Comparison of ENCODE assay signal across 8 cellular contexts in the genomic region with DNA sequence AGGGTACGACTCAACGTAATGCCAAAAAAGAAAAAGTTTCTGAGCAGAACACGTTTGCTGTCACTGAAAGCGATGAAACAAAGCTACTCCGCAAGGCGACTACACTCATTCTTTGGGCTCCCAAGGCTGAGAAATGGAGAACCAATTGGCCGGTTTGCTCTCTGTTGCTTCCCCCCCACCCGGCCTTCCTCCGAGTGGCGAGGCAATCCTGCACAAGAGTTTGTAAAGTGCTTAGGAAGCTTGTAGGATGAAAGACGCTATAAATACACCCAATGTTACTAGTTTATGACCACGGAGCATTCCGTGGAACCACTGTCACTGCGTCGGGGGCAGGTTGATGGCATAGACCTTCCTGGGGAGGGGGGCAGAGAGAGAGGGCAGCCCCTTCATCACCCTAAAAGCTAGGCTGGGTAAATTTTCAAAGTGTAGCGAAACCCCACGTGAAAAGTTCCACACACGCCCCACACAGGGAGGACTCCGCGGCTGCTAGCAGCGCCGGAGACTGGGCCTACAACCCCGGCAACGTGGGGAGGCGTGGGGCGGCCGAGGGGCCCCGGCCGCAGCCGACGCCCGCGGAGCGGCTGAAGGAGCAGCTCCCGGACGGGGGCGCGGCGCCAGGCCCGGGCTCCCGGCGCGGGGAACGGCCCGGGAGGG. TPM values are rescaled to one million over a fixed set of nuclear protein-coding genes. Genes with fewer than 3 reads are reported as not detected.
DNase-seq lines count a peak whose midpoint lies in the region; ATAC-seq and TF ChIP-seq lines count a peak whose summit lies in the region.

No MANE protein-coding gene starts in this region.

- peak; percentile 2 for ATAC-seq in GM19452 (IDR thresholded peaks at IDR 0.05; ENCODE audit: unreplicated experiment)
- no peak for ATAC-seq in upper lobe of right lung
- no peak for ATAC-seq in HG03469 (IDR thresholded peaks at IDR 0.05; ENCODE audit: unreplicated experiment)

- peaks cover 5% of the 10 kb centered on the region for H3K36me3 ChIP-seq in muscle layer of colon (ENCODE audit: insufficient read depth, low read length)
- no peaks in the 10 kb centered on the region for H3K36me3 ChIP-seq in upper lobe of right lung

- CTCF ChIA-PET in activated CD4-positive, alpha-beta memory T cell treated with anti-CD3 and anti-CD28 coated beads for 36 hours (lab: Charles Lee) = interaction anchor here (1.2 to 1.7 kb wide), 3 partner anchors 10 to 23 kb away, joined by 3 to 5 read pairs (median 4); no protein-coding TSS in a partner anchor

- POLR2A ChIA-PET in activated CD4-positive, alpha-beta memory T cell treated with anti-CD3 and anti-CD28 coated beads for 36 hours (lab: Charles Lee) = interaction anchor here (0.7 to 2.8 kb wide), 4 partner anchors 12 to 23 kb away, joined by 3 to 25 read pairs (median 4); no protein-coding TSS in a partner anchor

- TF ChIP-seq CTCF in C4-2B (conservative IDR thresholded peaks at IDR 0.05) (no peak), upper lobe of right lung (IDR thresholded peaks at IDR 0.05) (no peak)

- in situ Hi-C loops in KBM-7 (cut with MboI; ENCODE audit: low pct_unique_long_range_greater_than_20kb, low sequenced_read_pairs) = no loop called here

- H3K9me3 Mint-ChIP-seq in activated CD4-positive, alpha-beta memory T cell treated with anti-CD3 and anti-CD28 coated beads for 36 hours = no peaks in the 10 kb centered on the region

- H3K36me3 Mint-ChIP-seq in activated CD4-positive, alpha-beta memory T cell treated with anti-CD3 and anti-CD28 coated beads for 36 hours = peaks cover 18% of the 10 kb centered on the region

- no peak for TF ChIP-seq POLR2A in erythroblast (IDR thresholded peaks at IDR 0.05; ENCODE audit: low read length)

- H3K9me3 ChIP-seq in muscle layer of colon (ENCODE audit: low read length) (no peaks in the 10 kb centered on the region), upper lobe of right lung (no peaks in the 10 kb centered on the region)

- peak overlapping the region; percentile 92 for H3K27ac Mint-ChIP-seq in activated CD4-positive, alpha-beta memory T cell treated with anti-CD3 and anti-CD28 coated beads for 36 hours

- H3K4me3 ChIP-seq in muscle layer of colon (ENCODE audit: low read depth in 1 of 2, low read length in 2 of 2) (peak overlapping the region; percentile 80 to 95), upper lobe of right lung (peak overlapping the region; percentile 84)

- H3K4me1 ChIP-seq in muscle layer of colon (ENCODE audit: insufficient read depth, low read length) = peaks cover 22% of the 10 kb centered on the region
- peaks cover 44% of the 10 kb centered on the region for H3K4me1 ChIP-seq in upper lobe of right lung

- no peaks in the 10 kb centered on the region for H3K27me3 Mint-ChIP-seq in activated CD4-positive, alpha-beta memory T cell treated with anti-CD3 and anti-CD28 coated beads for 36 hours

- H3K4me3 Mint-ChIP-seq in activated CD4-positive, alpha-beta memory T cell treated with anti-CD3 and anti-CD28 coated beads for 36 hours = peak overlapping the region; percentile 97

- H3K27me3 ChIP-seq in muscle layer of colon (ENCODE audit: control insufficient read depth in 1 of 2, insufficient read depth in 2 of 2, low read length in 2 of 2) = no peaks in the 10 kb centered on the region
- no peaks in the 10 kb centered on the region for H3K27me3 ChIP-seq in upper lobe of right lung

- intact Hi-C loops in activated CD4-positive, alpha-beta memory T cell treated with anti-CD3 and anti-CD28 coated beads for 36 hours (cut with micrococcal nuclease) = loop anchor here (1.0 to 10.0 kb wide), 3 partner anchors 9 to 461 kb away; partner anchors contain the start of gene DOCK10
- intact Hi-C loops in upper lobe of right lung (cut with DNase I) = no loop called here

- H3K9ac ChIP-seq in muscle layer of colon (ENCODE audit: low read length) = peak overlapping the region; percentile 89

- H3K27ac ChIP-seq in C4-2B = peak overlapping the region; percentile 99
- peak overlapping the region; percentile 78 for H3K27ac ChIP-seq in muscle layer of colon (ENCODE audit: low read depth, low read length)
- peak overlapping the region; percentile 92 for H3K27ac ChIP-seq in upper lobe of right lung

- DNase-seq in KBM-7 (peak; percentile 51), erythroblast (lab: John Stamatoyannopoulos, UW) (peak; percentile 60 to 77), upper lobe of right lung (peak; percentile 69)
- DNase-seq in activated CD4-positive, alpha-beta memory T cell treated with anti-CD3 and anti-CD28 coated beads for 36 hours = peak; percentile 35

- H3K4me1 Mint-ChIP-seq in activated CD4-positive, alpha-beta memory T cell treated with anti-CD3 and anti-CD28 coated beads for 36 hours (ENCODE audit: low read depth) = peaks cover 43% of the 10 kb centered on the region

RNA-seq across cellular contexts. Expression of gene CUL3, which starts 0.9 kb away (rescaled TPM):
- 10 to 100 TPM; 75.8 to 79.5 TPM for total RNA-seq in activated CD4-positive, alpha-beta memory T cell treated with anti-CD3 and anti-CD28 coated beads for 36 hours
- 80.6 TPM for total RNA-seq in upper lobe of right lung
